ENCODE assay signal across 1 cellular context in the genomic region with DNA sequence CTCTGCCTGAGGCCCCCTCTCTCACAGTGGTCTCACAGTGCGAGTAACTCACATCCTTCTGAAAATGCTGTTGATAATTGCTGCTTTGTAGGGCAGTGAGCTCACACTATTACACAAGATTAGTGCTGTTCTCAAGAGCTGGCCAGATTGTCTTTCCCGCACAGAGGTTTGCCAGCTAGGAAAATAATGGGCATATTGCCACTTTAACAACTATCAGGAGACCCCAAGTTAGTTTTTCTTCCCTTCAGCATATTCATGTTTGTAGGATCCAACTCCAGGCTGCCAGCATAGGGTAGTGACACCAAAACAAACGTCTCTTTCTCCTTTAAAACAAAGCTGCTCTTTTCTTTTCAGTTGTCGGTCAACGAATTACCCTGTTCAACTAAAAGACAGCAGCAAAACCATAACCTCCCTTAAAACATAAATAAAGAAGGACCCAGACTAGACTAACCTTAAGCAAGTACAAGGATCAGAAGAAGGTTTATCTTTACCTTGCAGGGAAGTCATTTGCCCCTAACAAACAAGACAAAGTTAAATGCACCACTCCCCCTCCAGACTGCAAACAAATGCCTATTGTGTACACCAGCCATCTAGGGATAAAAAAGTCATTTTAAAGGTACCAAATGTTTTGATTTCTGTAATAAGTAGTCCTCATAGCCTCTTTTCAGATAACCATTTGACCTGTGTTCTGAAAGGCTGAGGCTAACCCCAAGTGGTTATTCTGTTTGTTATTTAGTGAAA.
A peak's percentile ranks its signal among the peaks of the same experiment; 100 is the strongest.
TF ChIP-seq lines count a peak whose summit lies in the region.

No MANE protein-coding gene starts in this region.

TF ChIP-seq in HepG2, 621 proteins besides CTCF, POLR2A, EP300 and RAD21 (continued from another document):
- TF ChIP-seq, protein P1, sequence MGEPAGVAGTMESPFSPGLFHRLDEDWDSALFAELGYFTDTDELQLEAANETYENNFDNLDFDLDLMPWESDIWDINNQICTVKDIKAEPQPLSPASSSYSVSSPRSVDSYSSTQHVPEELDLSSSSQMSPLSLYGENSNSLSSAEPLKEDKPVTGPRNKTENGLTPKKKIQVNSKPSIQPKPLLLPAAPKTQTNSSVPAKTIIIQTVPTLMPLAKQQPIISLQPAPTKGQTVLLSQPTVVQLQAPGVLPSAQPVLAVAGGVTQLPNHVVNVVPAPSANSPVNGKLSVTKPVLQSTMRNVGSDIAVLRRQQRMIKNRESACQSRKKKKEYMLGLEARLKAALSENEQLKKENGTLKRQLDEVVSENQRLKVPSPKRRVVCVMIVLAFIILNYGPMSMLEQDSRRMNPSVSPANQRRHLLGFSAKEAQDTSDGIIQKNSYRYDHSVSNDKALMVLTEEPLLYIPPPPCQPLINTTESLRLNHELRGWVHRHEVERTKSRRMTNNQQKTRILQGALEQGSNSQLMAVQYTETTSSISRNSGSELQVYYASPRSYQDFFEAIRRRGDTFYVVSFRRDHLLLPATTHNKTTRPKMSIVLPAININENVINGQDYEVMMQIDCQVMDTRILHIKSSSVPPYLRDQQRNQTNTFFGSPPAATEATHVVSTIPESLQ (CRISPR knock-in tag; conservative IDR thresholded peaks at IDR 0.05): no peak
- TF ChIP-seq ZNF136 (CRISPR knock-in tag; IDR thresholded peaks at IDR 0.05; ENCODE audit: low read depth): no peak
- TF ChIP-seq, protein P2, sequence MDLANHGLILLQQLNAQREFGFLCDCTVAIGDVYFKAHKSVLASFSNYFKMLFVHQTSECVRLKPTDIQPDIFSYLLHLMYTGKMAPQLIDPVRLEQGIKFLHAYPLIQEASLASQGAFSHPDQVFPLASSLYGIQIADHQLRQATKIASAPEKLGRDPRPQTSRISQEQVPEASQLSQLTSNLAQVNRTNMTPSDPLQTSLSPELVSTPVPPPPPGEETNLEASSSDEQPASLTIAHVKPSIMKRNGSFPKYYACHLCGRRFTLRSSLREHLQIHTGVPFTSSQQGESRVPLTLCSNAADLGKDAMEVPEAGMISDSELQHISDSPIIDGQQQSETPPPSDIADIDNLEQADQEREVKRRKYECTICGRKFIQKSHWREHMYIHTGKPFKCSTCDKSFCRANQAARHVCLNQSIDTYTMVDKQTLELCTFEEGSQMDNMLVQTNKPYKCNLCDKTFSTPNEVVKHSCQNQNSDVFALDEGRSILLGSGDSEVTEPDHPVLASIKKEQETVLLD (CRISPR knock-in tag; IDR thresholded peaks at IDR 0.05; ENCODE audit: low read depth): no peak
- TF ChIP-seq FOXP1 (IDR thresholded peaks at IDR 0.05): no peak
- TF ChIP-seq FOXP1 (CRISPR knock-in tag; IDR thresholded peaks at IDR 0.05): peak; percentile 48; the same call in 1 of the 2 replicates
